In the genomic region with DNA sequence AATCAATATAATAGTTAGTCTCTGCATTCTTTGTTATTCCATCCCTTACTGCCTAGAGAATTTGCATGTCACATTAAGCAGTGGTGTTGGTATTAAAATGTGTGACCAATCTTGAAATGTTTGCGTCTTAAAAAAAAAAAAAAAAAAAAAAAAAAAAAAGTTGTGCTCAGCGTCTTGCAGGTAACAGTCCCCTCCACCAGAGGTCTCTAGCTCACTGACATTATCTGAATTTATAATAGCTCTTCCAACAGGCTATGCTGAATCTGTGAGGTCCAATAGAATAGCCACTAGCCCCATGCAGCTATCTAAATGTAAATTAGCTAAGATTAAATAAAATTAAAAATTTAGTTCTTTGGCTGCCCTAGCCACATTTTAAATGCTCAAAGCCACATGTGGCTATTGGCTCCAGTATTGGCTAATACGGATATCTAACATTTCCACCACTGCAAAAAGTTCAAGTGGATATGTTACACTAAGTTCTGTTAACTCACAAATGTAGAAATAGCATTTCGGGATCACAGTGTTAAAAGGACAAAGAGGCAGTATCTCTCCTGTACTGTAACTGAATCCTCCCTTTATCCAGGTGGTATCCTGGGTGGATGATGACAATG, we compare ENCODE assay signal across 8 cellular contexts. TPM values are rescaled to one million over a fixed set of nuclear protein-coding genes. Genes with fewer than 3 reads are reported as not detected.
DNase-seq lines count a peak whose midpoint lies in the region; ATAC-seq and TF ChIP-seq lines count a peak whose summit lies in the region.

No MANE protein-coding gene starts in this region.

- no peak overlapping the region for H2AFZ ChIP-seq in DND-41 (ENCODE audit: low read depth, low read length)

- H3K4me2 ChIP-seq in DND-41 (ENCODE audit: insufficient read depth, low read length): no peak overlapping the region

- H3K4me1 ChIP-seq in DND-41 (ENCODE audit: insufficient read depth, low read length) (peaks cover 16% of the 10 kb centered on the region), HEK293 (ENCODE audit: control insufficient read depth, insufficient read depth, low read length) (no peaks in the 10 kb centered on the region), right atrium auricular region (no peaks in the 10 kb centered on the region), thoracic aorta (ENCODE audit: control insufficient read depth in 1 of 2, low read depth in 2 of 2) (no peaks in the 10 kb centered on the region)

- no peak overlapping the region for H3K9ac ChIP-seq in DND-41 (ENCODE audit: low read depth, low read length)

- peaks cover 0 to 14% of the 10 kb centered on the region in 2 donors for H3K27me3 Mint-ChIP-seq in natural killer cell treated with Interleukin-12 subunit alpha and Interleukin-12 subunit beta and Interleukin-15 and Interleukin-18, amount 100 ng/mL, for 72 hours

- no peaks in the 10 kb centered on the region for H3K9me3 Mint-ChIP-seq in natural killer cell treated with Interleukin-12 subunit alpha and Interleukin-12 subunit beta and Interleukin-15 and Interleukin-18, amount 100 ng/mL, for 72 hours

- no peaks in the 10 kb centered on the region for H3K79me2 ChIP-seq in DND-41 (ENCODE audit: insufficient read depth, low read length)

- CTCF ChIA-PET in HEK293 (lab: Yijun Ruan, JAX): interaction anchor here (0.5 to 7.3 kb wide), 43 partner anchors 9 to 967 kb away, joined by 3 to 81 read pairs (median 5); no protein-coding TSS in a partner anchor

- no peak overlapping the region for H3K27ac Mint-ChIP-seq in natural killer cell treated with Interleukin-12 subunit alpha and Interleukin-12 subunit beta and Interleukin-15 and Interleukin-18, amount 100 ng/mL, for 72 hours

- no peak overlapping the region for H3K4me3 Mint-ChIP-seq in natural killer cell treated with Interleukin-12 subunit alpha and Interleukin-12 subunit beta and Interleukin-15 and Interleukin-18, amount 100 ng/mL, for 72 hours

- H3K27me3 ChIP-seq in DND-41 (ENCODE audit: insufficient read depth, low read length, poor library complexity): no peaks in the 10 kb centered on the region
- H3K27me3 ChIP-seq in WERI-Rb-1 (ENCODE audit: insufficient read depth, low read depth, severe bottlenecking): peaks cover 74% of the 10 kb centered on the region
- H3K27me3 ChIP-seq in right atrium auricular region: no peaks in the 10 kb centered on the region
- no peaks in the 10 kb centered on the region for H3K27me3 ChIP-seq in thoracic aorta (replicated peaks; ENCODE audit: insufficient read depth)

- no peaks in the 10 kb centered on the region for H3K9me3 ChIP-seq in DND-41 (ENCODE audit: insufficient read depth, low read length, severe bottlenecking)
- H3K9me3 ChIP-seq in HEK293 (ENCODE audit: control insufficient read depth, insufficient read depth, low read depth, low read length): no peaks in the 10 kb centered on the region
- no peaks in the 10 kb centered on the region for H3K9me3 ChIP-seq in WERI-Rb-1 (ENCODE audit: severe bottlenecking)
- no peaks in the 10 kb centered on the region for H3K9me3 ChIP-seq in right atrium auricular region
- no peaks in the 10 kb centered on the region for H3K9me3 ChIP-seq in thoracic aorta

- POLR2A ChIA-PET in HEK293 (lab: Yijun Ruan, JAX): interaction anchor here (0.6 to 1.0 kb wide), 3 partner anchors 71 to 724 kb away, joined by 3 to 5 read pairs (median 4); a partner anchor contains a TSS

- peak; percentile 34 for DNase-seq in DND-41
- DNase-seq in NCI-H2081 (lab: John Stamatoyannopoulos, UW): peak; percentile 18 to 62
- DNase-seq in WERI-Rb-1: peak; percentile 9
- no peak for DNase-seq in right atrium auricular region (ENCODE audit: low spot score)
- no peak for DNase-seq in thoracic aorta (ENCODE audit: low spot score)
- no peak for DNase-seq in natural killer cell treated with Interleukin-12 subunit alpha and Interleukin-12 subunit beta and Interleukin-15 and Interleukin-18, amount 100 ng/mL, for 72 hours (ENCODE audit: low spot score)

- ATAC-seq in DND-41 (ENCODE audit: insufficient read depth, low read depth) (peak; percentile 58; the same call in 2 of the 3 replicates), thoracic aorta (ENCODE audit: insufficient number of reproducible peaks, low FRiP score, low read depth) (no peak), HG03280 (IDR thresholded peaks at IDR 0.05; ENCODE audit: unreplicated experiment) (no peak)
- ATAC-seq in natural killer cell treated with Interleukin-12 subunit alpha and Interleukin-12 subunit beta and Interleukin-15 and Interleukin-18, amount 100 ng/mL, for 72 hours: no peak

- H3K4me3 ChIP-seq in DND-41 (ENCODE audit: low read depth in 1 of 2, low read length in 2 of 2) (no peak overlapping the region), HEK293 (ENCODE audit: low read depth, low read length) (no peak overlapping the region), WERI-Rb-1 (ENCODE audit: low read depth, low read length) (no peak overlapping the region), right atrium auricular region (no peak overlapping the region), thoracic aorta (no peak overlapping the region)

- no peaks in the 10 kb centered on the region for H4K20me1 ChIP-seq in DND-41 (ENCODE audit: insufficient read depth, low read length)

- peaks cover 0 to 4% of the 10 kb centered on the region in 2 donors for H3K4me1 Mint-ChIP-seq in natural killer cell treated with Interleukin-12 subunit alpha and Interleukin-12 subunit beta and Interleukin-15 and Interleukin-18, amount 100 ng/mL, for 72 hours (ENCODE audit: low read depth in 2 of 2)

- H3K36me3 ChIP-seq in DND-41 (ENCODE audit: insufficient read depth, low read length) (no peaks in the 10 kb centered on the region), HEK293 (ENCODE audit: control insufficient read depth in 2 of 2, insufficient read depth in 1 of 2, low read length in 2 of 2) (no peaks in the 10 kb centered on the region), WERI-Rb-1 (no peaks in the 10 kb centered on the region), right atrium auricular region (no peaks in the 10 kb centered on the region), thoracic aorta (no peaks in the 10 kb centered on the region)

- no peaks in the 10 kb centered on the region for H3K36me3 Mint-ChIP-seq in natural killer cell treated with Interleukin-12 subunit alpha and Interleukin-12 subunit beta and Interleukin-15 and Interleukin-18, amount 100 ng/mL, for 72 hours

- peak; percentile 77 for TF ChIP-seq CTCF in DND-41 (IDR thresholded peaks at IDR 0.05; ENCODE audit: borderline replicate concordance, extremely low read depth, low read length, poor library complexity, severe bottlenecking)
- peak; percentile 44; the same call in 1 of the 2 replicates for TF ChIP-seq CTCF in HEK293 (tag by site-specific recombination; IDR thresholded peaks at IDR 0.05)
- TF ChIP-seq CTCF in WERI-Rb-1 (IDR thresholded peaks at IDR 0.05; ENCODE audit: low read depth, low read length): peak; percentile 50; the same call in 1 of the 2 replicates
- peak; percentile 42 to 72 for TF ChIP-seq CTCF in right atrium auricular region (IDR thresholded peaks at IDR 0.05)
- TF ChIP-seq CTCF in thoracic aorta (IDR thresholded peaks at IDR 0.05): peak; percentile 43

- H3K27ac ChIP-seq in DND-41 (ENCODE audit: low read length): no peak overlapping the region
- no peak overlapping the region for H3K27ac ChIP-seq in HEK293 (ENCODE audit: extremely low read depth, low read depth, low read length)
- H3K27ac ChIP-seq in WERI-Rb-1: no peak overlapping the region
- H3K27ac ChIP-seq in right atrium auricular region: no peak overlapping the region
- no peak overlapping the region for H3K27ac ChIP-seq in thoracic aorta

TF ChIP-seq in HEK293, 187 proteins besides CTCF, POLR2A, EP300 and RAD21:
- TF ChIP-seq KLF10 (tag by site-specific recombination; IDR thresholded peaks at IDR 0.05) (no peak), ZNF341 (tag by site-specific recombination; IDR thresholded peaks at IDR 0.05; ENCODE audit: low read depth) (peak; percentile 47), ZNF2 (tag by site-specific recombination; IDR thresholded peaks at IDR 0.05) (0 out of 2 replicates have a peak, but pooled peaks have one; percentile 31), ZNF654 (tag by site-specific recombination; IDR thresholded peaks at IDR 0.05; ENCODE audit: low read depth) (peak; percentile 59), ZNF37A (tag by site-specific recombination; IDR thresholded peaks at IDR 0.05) (no peak), ZXDB (tag by site-specific recombination; IDR thresholded peaks at IDR 0.05) (0 out of 2 replicates have a peak, but pooled peaks have one; percentile 19), BCL11B (tag by site-specific recombination; IDR thresholded peaks at IDR 0.05; ENCODE audit: low read depth) (no peak), ZNF561 (tag by site-specific recombination; IDR thresholded peaks at IDR 0.05; ENCODE audit: borderline replicate concordance) (no peak), ZNF404 (tag by site-specific recombination; IDR thresholded peaks at IDR 0.05) (no peak), ZBTB1 (tag by site-specific recombination; IDR thresholded peaks at IDR 0.05) (no peak)
- TF ChIP-seq, protein P1, sequence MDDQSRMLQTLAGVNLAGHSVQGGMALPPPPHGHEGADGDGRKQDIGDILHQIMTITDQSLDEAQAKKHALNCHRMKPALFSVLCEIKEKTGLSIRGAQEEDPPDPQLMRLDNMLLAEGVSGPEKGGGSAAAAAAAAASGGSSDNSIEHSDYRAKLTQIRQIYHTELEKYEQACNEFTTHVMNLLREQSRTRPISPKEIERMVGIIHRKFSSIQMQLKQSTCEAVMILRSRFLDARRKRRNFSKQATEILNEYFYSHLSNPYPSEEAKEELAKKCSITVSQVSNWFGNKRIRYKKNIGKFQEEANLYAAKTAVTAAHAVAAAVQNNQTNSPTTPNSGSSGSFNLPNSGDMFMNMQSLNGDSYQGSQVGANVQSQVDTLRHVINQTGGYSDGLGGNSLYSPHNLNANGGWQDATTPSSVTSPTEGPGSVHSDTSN (CRISPR knock-in tag; IDR thresholded peaks at IDR 0.05): no peak

RNA-seq across cellular contexts. Expression of a gene that starts 28.7 kb away (rescaled TPM):
- total RNA-seq in right atrium auricular region: not detected
- not detected for total RNA-seq in thoracic aorta
- not detected for total RNA-seq in natural killer cell treated with Interleukin-12 subunit alpha and Interleukin-12 subunit beta and Interleukin-15 and Interleukin-18, amount 100 ng/mL, for 72 hours

RNA-seq across cellular contexts. Expression of a gene that starts 33.7 kb away (rescaled TPM):
- total RNA-seq in right atrium auricular region (not detected), thoracic aorta (not detected)
- not detected for total RNA-seq in natural killer cell treated with Interleukin-12 subunit alpha and Interleukin-12 subunit beta and Interleukin-15 and Interleukin-18, amount 100 ng/mL, for 72 hours

Comparison
In these comparisons a context has a peak if more than half of its experiments do, and no peak if none do; other contexts are left out.
1. DNase-seq: peak in DND-41 (single experiment), NCI-H2081 (2 of 2) and WERI-Rb-1 (single experiment); none in right atrium auricular region (single experiment), thoracic aorta (single experiment) and natural killer cell treated with Interleukin-12 subunit alpha and Interleukin-12 subunit beta and Interleukin-15 and Interleukin-18, amount 100 ng/mL, for 72 hours (single experiment).
2. Peak in every context shown above with its lines, with median percentiles within 50 percentile points of each other: CTCF ChIP-seq.